13 cellular contexts compared by ENCODE assay signal in genomic region chr6:37109714-37110454, GRCh38.
DNase-seq lines count a peak whose midpoint lies in the region; ATAC-seq and TF ChIP-seq lines count a peak whose summit lies in the region.
"Had no signal": no experiment of that assay in that cellular context is flagged by ENCODE, and none has a peak within 500 bp of the region (broad histone marks: within the 10 kb centered on the region; RNA-seq: fewer than 3 reads in every experiment).

No MANE protein-coding gene starts in this region.

- peak overlapping the region; percentile 10 to 95 for H3K27ac Mint-ChIP-seq in activated naive CD4-positive, alpha-beta T cell treated with anti-CD3 and anti-CD28 coated beads, Interleukin-2, amount 50 U/mL, for 72 hours

- no peaks in the 10 kb centered on the region for H3K27me3 ChIP-seq in testis
- H3K27me3 ChIP-seq: adrenal gland, BE2C, neutrophil had no signal

- WGBS in testis, 2 donors = 42 to 50% methylated on average over 11 to 13 of the region's 13 CpGs

- no peaks in the 10 kb centered on the region for H3K9me3 ChIP-seq in testis
- H3K9me3 ChIP-seq: adrenal gland, BE2C, neutrophil had no signal

- DNase-seq in activated naive CD4-positive, alpha-beta T cell treated with anti-CD3 and anti-CD28 coated beads, Interleukin-2, amount 50 U/mL, for 72 hours (ENCODE audit: low spot score in 2 of 2) = no peak
- no peak for DNase-seq in activated naive CD4-positive, alpha-beta T cell (lab: John Stamatoyannopoulos, UW)
- DNase-seq in NCI-H82 (lab: John Stamatoyannopoulos, UW) (peak; percentile 90), erythroblast (lab: John Stamatoyannopoulos, UW) (peak; percentile 96 to 99), testis (peak; percentile 37), SIG-M5 (lab: John Stamatoyannopoulos, UW) (no peak)
- DNase-seq: BE2C, NCI-H1048 had no signal

- peak; percentile 94 for TF ChIP-seq POLR2A in erythroblast (IDR thresholded peaks at IDR 0.05; ENCODE audit: low read length)
- TF ChIP-seq POLR2A in testis (IDR thresholded peaks at IDR 0.05) = no peak

- no peak for TF ChIP-seq CTCF in testis (IDR thresholded peaks at IDR 0.05)

- peak overlapping the region; percentile 8 to 21 for H3K27ac ChIP-seq in testis
- H3K27ac ChIP-seq: adrenal gland, HL-60, neutrophil had no signal

- no peaks in the 10 kb centered on the region for H3K36me3 ChIP-seq in testis (ENCODE audit: low read depth, missing control alignments)
- H3K36me3 ChIP-seq: adrenal gland, BE2C, neutrophil had no signal

- no peak for ATAC-seq in activated naive CD4-positive, alpha-beta T cell treated with anti-CD3 and anti-CD28 coated beads, Interleukin-2, amount 50 U/mL, for 72 hours
- ATAC-seq in HG03378 (IDR thresholded peaks at IDR 0.05; ENCODE audit: unreplicated experiment) = no peak
- no peak for ATAC-seq in HG02973 (IDR thresholded peaks at IDR 0.05; ENCODE audit: unreplicated experiment)

- H3K4me3 ChIP-seq in testis = no peak overlapping the region
- H3K4me3 ChIP-seq: adrenal gland had no signal

- no peaks in the 10 kb centered on the region for H3K9me3 Mint-ChIP-seq in activated naive CD4-positive, alpha-beta T cell treated with anti-CD3 and anti-CD28 coated beads, Interleukin-2, amount 50 U/mL, for 72 hours

- intact Hi-C loops in testis (cut with DNase I; ENCODE audit: low total_unique reads) = no loop called here

- H3K36me3 Mint-ChIP-seq in activated naive CD4-positive, alpha-beta T cell treated with anti-CD3 and anti-CD28 coated beads, Interleukin-2, amount 50 U/mL, for 72 hours = peaks cover 0 to 4% of the 10 kb centered on the region in 2 donors

- peaks cover 18% of the 10 kb centered on the region for H3K4me1 ChIP-seq in testis

Comparison
In these comparisons a context has a peak if more than half of its experiments do, and no peak if none do; other contexts are left out.
1. DNase-seq: peak in NCI-H82 (single experiment), erythroblast (2 of 2) and testis (single experiment); none in activated naive CD4-positive, alpha-beta T cell treated with anti-CD3 and anti-CD28 coated beads, Interleukin-2, amount 50 U/mL, for 72 hours (0 of 2), activated naive CD4-positive, alpha-beta T cell (0 of 4) and SIG-M5 (single experiment).